In genomic region chr11:28878025-28878424, GRCh38 we compare ENCODE assay signal across 25 cellular contexts.
DNase-seq lines count a peak whose midpoint lies in the region; ATAC-seq, FAIRE-seq and TF ChIP-seq lines count a peak whose summit lies in the region.
"Had no signal": no experiment of that assay in that cellular context is flagged by ENCODE, and none has a peak within 500 bp of the region (broad histone marks: within the 10 kb centered on the region; RNA-seq: fewer than 3 reads in every experiment).

No MANE protein-coding gene starts in this region.

- peaks cover 21% of the 10 kb centered on the region for H3K4me1 Mint-ChIP-seq in HFFc6 (ENCODE audit: low read depth)
- no peaks in the 10 kb centered on the region for H3K4me1 Mint-ChIP-seq in activated CD4-positive, alpha-beta T cell treated with anti-CD3 and anti-CD28 coated beads for 36 hours
- H3K4me1 Mint-ChIP-seq in activated CD4-positive, alpha-beta T cell treated with anti-CD3 and anti-CD28 coated beads, Interleukin-2, amount 10 ng/mL, durations not matched to agents 7 days and 5 days = no peaks in the 10 kb centered on the region
- H3K4me1 Mint-ChIP-seq: natural killer cell; stimulated activated naive B cell treated with anti-CD40 and anti-IgM and Interleukin-4, amounts not matched to agents 10 μg/mL and 1 μg/mL and 100 μg/mL, for 72 hours had no signal

- H3K27ac Mint-ChIP-seq in HFFc6 = peak overlapping the region; percentile 40; the same call in 1 of the 2 replicates
- H3K27ac Mint-ChIP-seq in activated CD4-positive, alpha-beta T cell treated with anti-CD3 and anti-CD28 coated beads for 36 hours = no peak overlapping the region
- H3K27ac Mint-ChIP-seq in activated CD4-positive, alpha-beta T cell treated with anti-CD3 and anti-CD28 coated beads, Interleukin-2, amount 10 ng/mL, durations not matched to agents 7 days and 5 days = no peak overlapping the region
- H3K27ac Mint-ChIP-seq: CD8-positive, alpha-beta T cell; natural killer cell; stimulated activated naive B cell treated with anti-CD40 and anti-IgM and Interleukin-4, amounts not matched to agents 10 μg/mL and 1 μg/mL and 100 μg/mL, for 72 hours had no signal

- no peak overlapping the region for H3K4me3 Mint-ChIP-seq in HFFc6
- no peak overlapping the region for H3K4me3 Mint-ChIP-seq in activated CD4-positive, alpha-beta T cell treated with anti-CD3 and anti-CD28 coated beads for 36 hours
- no peak overlapping the region for H3K4me3 Mint-ChIP-seq in activated CD4-positive, alpha-beta T cell treated with anti-CD3 and anti-CD28 coated beads, Interleukin-2, amount 10 ng/mL, durations not matched to agents 7 days and 5 days
- H3K4me3 Mint-ChIP-seq: CD8-positive, alpha-beta T cell; natural killer cell; stimulated activated naive B cell treated with anti-CD40 and anti-IgM and Interleukin-4, amounts not matched to agents 10 μg/mL and 1 μg/mL and 100 μg/mL, for 72 hours had no signal

- FAIRE-seq in bronchial epithelial cell (lab: Jason Lieb, UNC) = no peak
- FAIRE-seq: H1 had no signal

- intact Hi-C loops in activated CD4-positive, alpha-beta T cell treated with anti-CD3 and anti-CD28 coated beads for 36 hours (cut with DNase I, micrococcal nuclease) = no loop called here

- H3K9me3 Mint-ChIP-seq in HFFc6 = no peaks in the 10 kb centered on the region
- peaks cover 6% of the 10 kb centered on the region for H3K9me3 Mint-ChIP-seq in activated CD4-positive, alpha-beta T cell treated with anti-CD3 and anti-CD28 coated beads for 36 hours (ENCODE audit: low read depth)
- H3K9me3 Mint-ChIP-seq in activated CD4-positive, alpha-beta T cell treated with anti-CD3 and anti-CD28 coated beads, Interleukin-2, amount 10 ng/mL, durations not matched to agents 7 days and 5 days = peaks cover 2% of the 10 kb centered on the region

- no peaks in the 10 kb centered on the region for H3K27me3 ChIP-seq in bronchial epithelial cell (ENCODE audit: control insufficient read depth, insufficient read depth, low read length)
- H3K27me3 ChIP-seq: dorsolateral prefrontal cortex had no signal

- POLR2A ChIA-PET in activated CD4-positive, alpha-beta T cell treated with anti-CD3 and anti-CD28 coated beads for 36 hours (lab: Charles Lee) = no interaction called here
- POLR2A ChIA-PET in activated CD4-positive, alpha-beta T cell treated with anti-CD3 and anti-CD28 coated beads, Interleukin-2, amount 10 ng/mL, durations not matched to agents 7 days and 5 days (lab: Charles Lee) = no interaction called here

- DNase-seq in AG09309 (ENCODE audit: low read depth) (peak; percentile 46), HFFc6 (no peak), bronchial epithelial cell (ENCODE audit: low read depth) (peak; percentile 87), kidney glomerular epithelial cell (lab: John Stamatoyannopoulos, UW) (peak; percentile 67)
- DNase-seq in activated CD4-positive, alpha-beta T cell treated with anti-CD3 and anti-CD28 coated beads for 36 hours = no peak
- DNase-seq in stimulated activated naive CD8-positive, alpha-beta T cell treated with anti-CD3 and anti-CD28 coated beads, Interleukin-15, Interleukin-2, amounts not matched to agents 100 U/mL and 50 U/mL, for 24 hours = no peak
- no peak for DNase-seq in activated CD4-positive, alpha-beta T cell treated with anti-CD3 and anti-CD28 coated beads, Interleukin-2, amount 10 ng/mL, durations not matched to agents 7 days and 5 days
- DNase-seq in activated naive CD4-positive, alpha-beta T cell treated with Interleukin-2 at 50 U/mL for 16 hours = no peak
- DNase-seq: activated CD4-positive, alpha-beta T cell treated with anti-CD3 and anti-CD28 coated beads, Interleukin-2, amount 50 U/mL, for 48 hours; activated effector memory CD4-positive, alpha-beta T cell treated with Interleukin-2 at 50 U/mL for 16 hours; CD8-positive, alpha-beta T cell; DMS79; dorsolateral prefrontal cortex; erythroblast; left cardiac atrium; mesendoderm; natural killer cell; NCI-H1436; NCI-H82; PC-9; stimulated activated CD4-positive, alpha-beta T cell treated with anti-CD3 and anti-CD28 coated beads, Interleukin-1b, Interleukin-23, amount 100 ng/mL, for 48 hours; stimulated activated naive B cell treated with anti-CD40 and anti-IgM and Interleukin-4, amounts not matched to agents 10 μg/mL and 1 μg/mL and 100 μg/mL, for 72 hours; T-helper 2 cell had no signal

- H3K36me3 Mint-ChIP-seq in HFFc6 (ENCODE audit: low read depth) = no peaks in the 10 kb centered on the region; the same call in 1 of the 2 replicates
- H3K36me3 Mint-ChIP-seq in activated CD4-positive, alpha-beta T cell treated with anti-CD3 and anti-CD28 coated beads for 36 hours (ENCODE audit: low read depth) = no peaks in the 10 kb centered on the region
- H3K36me3 Mint-ChIP-seq in activated CD4-positive, alpha-beta T cell treated with anti-CD3 and anti-CD28 coated beads, Interleukin-2, amount 10 ng/mL, durations not matched to agents 7 days and 5 days (ENCODE audit: low read depth) = no peaks in the 10 kb centered on the region
- H3K36me3 Mint-ChIP-seq: CD8-positive, alpha-beta T cell; stimulated activated naive B cell treated with anti-CD40 and anti-IgM and Interleukin-4, amounts not matched to agents 10 μg/mL and 1 μg/mL and 100 μg/mL, for 72 hours had no signal

- no peaks in the 10 kb centered on the region for H3K36me3 ChIP-seq in bronchial epithelial cell (ENCODE audit: control insufficient read depth, insufficient read depth, low read length)
- H3K36me3 ChIP-seq: thoracic aorta had no signal

- H3K4me3 ChIP-seq in AG09309 (ENCODE audit: control insufficient read depth, low read depth, low read length) = no peak overlapping the region
- no peak overlapping the region for H3K4me3 ChIP-seq in bronchial epithelial cell (ENCODE audit: low read depth, low read length)
- H3K4me3 ChIP-seq: dorsolateral prefrontal cortex, PC-9, thoracic aorta had no signal

- CTCF ChIA-PET in activated CD4-positive, alpha-beta T cell treated with anti-CD3 and anti-CD28 coated beads for 36 hours (lab: Charles Lee) = no interaction called here
- CTCF ChIA-PET in activated CD4-positive, alpha-beta T cell treated with anti-CD3 and anti-CD28 coated beads, Interleukin-2, amount 10 ng/mL, durations not matched to agents 7 days and 5 days (lab: Charles Lee) = no interaction called here

- TF ChIP-seq CTCF in AG09309 (IDR thresholded peaks at IDR 0.05; ENCODE audit: control insufficient read depth, insufficient read depth, low read depth, low read length, missing control alignments) (no peak), HFFc6 (IDR thresholded peaks at IDR 0.05) (no peak), bronchial epithelial cell (IDR thresholded peaks at IDR 0.05; ENCODE audit: insufficient read depth, low read length, severe bottlenecking) (no peak)

- H3K27me3 Mint-ChIP-seq in HFFc6 (ENCODE audit: insufficient read depth) = no peaks in the 10 kb centered on the region
- no peaks in the 10 kb centered on the region for H3K27me3 Mint-ChIP-seq in activated CD4-positive, alpha-beta T cell treated with anti-CD3 and anti-CD28 coated beads for 36 hours
- H3K27me3 Mint-ChIP-seq in activated CD4-positive, alpha-beta T cell treated with anti-CD3 and anti-CD28 coated beads, Interleukin-2, amount 10 ng/mL, durations not matched to agents 7 days and 5 days = no peaks in the 10 kb centered on the region
- H3K27me3 Mint-ChIP-seq: stimulated activated naive B cell treated with anti-CD40 and anti-IgM and Interleukin-4, amounts not matched to agents 10 μg/mL and 1 μg/mL and 100 μg/mL, for 72 hours had no signal

- no peak for ATAC-seq in activated CD4-positive, alpha-beta T cell treated with anti-CD3 and anti-CD28 coated beads for 36 hours
- no peak for ATAC-seq in stimulated activated naive CD8-positive, alpha-beta T cell treated with anti-CD3 and anti-CD28 coated beads, Interleukin-15, Interleukin-2, amounts not matched to agents 100 U/mL and 50 U/mL, for 24 hours
- ATAC-seq: CD8-positive, alpha-beta T cell; left cardiac atrium; natural killer cell; stimulated activated naive B cell treated with anti-CD40 and anti-IgM and Interleukin-4, amounts not matched to agents 10 μg/mL and 1 μg/mL and 100 μg/mL, for 72 hours had no signal

Comparison
In these comparisons a context has a peak if more than half of its experiments do, and no peak if none do; other contexts are left out.
1. DNase-seq: peak in AG09309 (single experiment), bronchial epithelial cell (single experiment) and kidney glomerular epithelial cell (single experiment); none in HFFc6 (single experiment), activated CD4-positive, alpha-beta T cell treated with anti-CD3 and anti-CD28 coated beads for 36 hours (single experiment), stimulated activated naive CD8-positive, alpha-beta T cell treated with anti-CD3 and anti-CD28 coated beads, Interleukin-15, Interleukin-2, amounts not matched to agents 100 U/mL and 50 U/mL, for 24 hours (single experiment), activated CD4-positive, alpha-beta T cell treated with anti-CD3 and anti-CD28 coated beads, Interleukin-2, amount 10 ng/mL, durations not matched to agents 7 days and 5 days (single experiment) and activated naive CD4-positive, alpha-beta T cell treated with Interleukin-2 at 50 U/mL for 16 hours (single experiment).